Comparison of ENCODE assay signal across 22 cellular contexts in the genomic region with DNA sequence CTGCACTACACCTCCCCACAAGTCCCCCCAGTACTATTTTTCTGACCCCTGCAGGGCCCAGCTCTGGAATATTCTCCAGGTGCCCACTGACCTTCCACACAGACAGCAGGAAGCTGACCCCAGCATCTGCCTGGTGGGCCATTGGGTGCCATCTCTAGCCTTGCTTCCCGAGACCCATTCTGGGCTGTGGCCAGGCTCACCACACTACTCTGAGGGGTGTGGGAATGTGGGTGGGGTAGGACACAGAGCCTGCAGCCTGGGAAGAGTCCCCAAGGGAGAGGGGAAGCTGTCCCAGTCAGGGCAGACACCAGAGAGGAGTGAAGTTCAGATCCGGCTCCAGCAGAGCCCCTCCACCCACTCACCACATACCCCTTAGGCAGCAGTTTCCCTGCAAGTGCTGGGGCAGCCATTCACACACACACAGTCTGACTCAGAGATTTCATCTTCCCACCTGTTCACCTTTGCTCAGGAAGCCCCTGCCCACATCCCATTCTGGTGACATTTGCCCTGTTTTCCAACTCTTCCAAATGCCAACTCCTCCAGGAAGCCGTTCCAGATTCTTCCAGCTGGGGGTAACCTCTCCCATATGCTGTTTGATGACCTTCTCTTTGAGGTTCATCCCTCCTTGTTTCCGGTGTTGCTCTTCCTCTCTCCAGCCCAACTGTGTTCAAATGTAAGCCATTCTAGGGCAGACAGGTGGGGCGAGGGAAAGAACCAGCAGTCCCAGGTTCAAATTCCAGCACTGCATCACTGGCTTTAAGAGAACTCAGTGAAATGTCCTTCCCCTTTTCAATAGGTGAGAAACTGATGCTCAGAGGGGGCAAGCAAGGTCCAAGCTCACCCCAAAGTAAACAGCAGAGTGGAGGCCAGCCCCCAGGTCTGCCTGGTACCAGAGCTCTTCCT. TPM values are rescaled to one million over a fixed set of nuclear protein-coding genes. Genes with fewer than 3 reads are reported as not detected.
A peak's percentile ranks its signal among the peaks of the same experiment; 100 is the strongest.
DNase-seq lines count a peak whose midpoint lies in the region; TF ChIP-seq lines count a peak whose summit lies in the region.
"Had no signal": no experiment of that assay in that cellular context is flagged by ENCODE, and none has a peak within 500 bp of the region (broad histone marks: within the 10 kb centered on the region; RNA-seq: fewer than 3 reads in every experiment).

No MANE protein-coding gene starts in this region.

- 44% methylated on average over 2 of the region's 5 CpGs for WGBS in mammary epithelial cell (ENCODE audit: low coverage, missing lambda C conversion rate)
- 50 to 62% methylated on average over 1 to 5 of the region's 5 CpGs for WGBS in transverse colon (ENCODE audit: low coverage in 1 of 2), 2 donors

- TF ChIP-seq CTCF in breast epithelium (IDR thresholded peaks at IDR 0.05) (no peak), mammary epithelial cell (conservative IDR thresholded peaks at IDR 0.05 in 1 of 2, IDR thresholded peaks at IDR 0.05 in 1 of 2; ENCODE audit: extremely low read depth in 1 of 2, insufficient read depth in 1 of 2, low read depth in 1 of 2, low read length in 2 of 2) (no peak), transverse colon (IDR thresholded peaks at IDR 0.05) (no peak)

- H3K27ac ChIP-seq in breast epithelium = peak overlapping the region in 1 of 2 donors; percentile 14
- no peak overlapping the region for H3K27ac ChIP-seq in mammary epithelial cell (ENCODE audit: insufficient read depth, low read depth, low read length)
- peak overlapping the region; percentile 72 for H3K27ac ChIP-seq in layer of hippocampus (ENCODE audit: low read depth, low read length)
- peak overlapping the region; percentile 12 for H3K27ac ChIP-seq in rectal smooth muscle tissue (ENCODE audit: low read depth, low read length)
- H3K27ac ChIP-seq in transverse colon = peak overlapping the region; percentile 82 to 87 (median 84)
- H3K27ac ChIP-seq: 22Rv1, C4-2B had no signal

- no peak for TF ChIP-seq EP300 in transverse colon (IDR thresholded peaks at IDR 0.05; ENCODE audit: low read depth)

- no peaks in the 10 kb centered on the region for H3K27me3 ChIP-seq in breast epithelium
- no peaks in the 10 kb centered on the region for H3K27me3 ChIP-seq in mammary epithelial cell (ENCODE audit: insufficient read depth, low read length)
- H3K27me3 ChIP-seq in layer of hippocampus (ENCODE audit: control insufficient read depth, insufficient read depth, low read length) = no peaks in the 10 kb centered on the region
- no peaks in the 10 kb centered on the region for H3K27me3 ChIP-seq in rectal smooth muscle tissue (ENCODE audit: control insufficient read depth, insufficient read depth, low read length)
- H3K27me3 ChIP-seq in transverse colon = no peaks in the 10 kb centered on the region
- H3K27me3 ChIP-seq: adrenal gland had no signal

- H2AFZ ChIP-seq in mammary epithelial cell (ENCODE audit: low read depth, low read length) = no peak overlapping the region

- dilution Hi-C loops in mammary epithelial cell (cut with HindIII; ENCODE audit: low sequenced_read_pairs) = no loop called here

- no peaks in the 10 kb centered on the region for H3K9me3 ChIP-seq in breast epithelium
- no peaks in the 10 kb centered on the region for H3K9me3 ChIP-seq in mammary epithelial cell (replicated peaks; ENCODE audit: insufficient read depth, low read length)
- H3K9me3 ChIP-seq in transverse colon = no peaks in the 10 kb centered on the region
- H3K9me3 ChIP-seq: adrenal gland, HAP-1 had no signal

- in situ Hi-C loops in mammary epithelial cell (cut with MboI; ENCODE audit: low sequenced_read_pairs in 2 of 2) (no loop called here), transverse colon (cut with MboI; ENCODE audit: low pct_ligation_motif_present in 1 of 4, low pct_unique_long_range_greater_than_20kb in 1 of 4, low sequenced_read_pairs in 3 of 4) (no loop called here)

- H3K36me3 ChIP-seq in breast epithelium = no peaks in the 10 kb centered on the region
- H3K36me3 ChIP-seq in mammary epithelial cell (ENCODE audit: insufficient read depth, low read length) = no peaks in the 10 kb centered on the region
- no peaks in the 10 kb centered on the region for H3K36me3 ChIP-seq in rectal smooth muscle tissue (ENCODE audit: control insufficient read depth, insufficient read depth, low read length)
- no peaks in the 10 kb centered on the region for H3K36me3 ChIP-seq in transverse colon
- H3K36me3 ChIP-seq: adrenal gland, HAP-1 had no signal

- H4K20me1 ChIP-seq in mammary epithelial cell (ENCODE audit: insufficient read depth, low read length) = no peaks in the 10 kb centered on the region

- H3K4me1 ChIP-seq in breast epithelium = no peaks in the 10 kb centered on the region
- no peaks in the 10 kb centered on the region for H3K4me1 ChIP-seq in mammary epithelial cell (ENCODE audit: insufficient read depth, low read length)
- H3K4me1 ChIP-seq in rectal smooth muscle tissue (ENCODE audit: control insufficient read depth, insufficient read depth, low read length) = no peaks in the 10 kb centered on the region
- H3K4me1 ChIP-seq in transverse colon = peaks cover 6 to 94% (median 61%) of the 10 kb centered on the region in 4 donors
- H3K4me1 ChIP-seq: HAP-1 had no signal

- H3K79me2 ChIP-seq in mammary epithelial cell (ENCODE audit: insufficient read depth, low read length) = no peaks in the 10 kb centered on the region

- CTCF ChIA-PET in mammary epithelial cell (lab: Charles Lee; ENCODE audit: low non-redundant PET) = interaction anchor here (0.7 to 1.2 kb wide), 2 partner anchors 9 to 52 kb away, joined by 3 read pairs; no protein-coding TSS in a partner anchor

- H3K4me3 ChIP-seq in breast epithelium (peak overlapping the region; percentile 13 to 48 (median 28)), mammary epithelial cell (replicated peaks in 1 of 3; ENCODE audit: insufficient read depth in 1 of 3, low read depth in 2 of 3, low read length in 3 of 3) (no peak overlapping the region), rectal smooth muscle tissue (ENCODE audit: low read length) (peak overlapping the region; percentile 48), transverse colon (peak overlapping the region in 3 of 4 donors; percentile 7 to 41 (median 24))
- H3K4me3 ChIP-seq: HAP-1 had no signal

- DNase-seq in breast epithelium (ENCODE audit: low spot score in 2 of 2) (no peak), mammary epithelial cell (no peak), transverse colon (no peak), midbrain (lab: John Stamatoyannopoulos, UW) (no peak), DMS53 treated with DMSO at 0.1 percent for 48 hours (lab: John Stamatoyannopoulos, UW; ENCODE audit: unreplicated experiment) (no peak)
- DNase-seq in stimulated activated CD4-positive, alpha-beta T cell treated with anti-CD3 and anti-CD28 coated beads, Interleukin-4, amount 100 ng/mL, for 24 hours = no peak
- DNase-seq: activated B cell treated with CpG ODN at 0.5 μM for 24 hours, adrenal gland, DMS79, NCI-H1694 treated with DMSO at 0.1 percent for 48 hours, NCI-H446 treated with DMSO at 0.1 percent for 48 hours, SIG-M5 had no signal

- intact Hi-C loops in breast epithelium (cut with DNase I; ENCODE audit: low total_unique reads) (no loop called here), mammary epithelial cell (cut with micrococcal nuclease) (no loop called here), transverse colon (cut with DNase I; ENCODE audit: low total_unique reads) (no loop called here)

- no TSS peak for BruUV-seq in mammary epithelial cell (replicated peaks; lab: Mats Ljungman, UMichigan)

- no peak overlapping the region for H3K9ac ChIP-seq in mammary epithelial cell (ENCODE audit: insufficient read depth, low read length)
- H3K9ac ChIP-seq in rectal smooth muscle tissue (ENCODE audit: low read length) = no peak overlapping the region

- TF ChIP-seq POLR2A in breast epithelium (IDR thresholded peaks at IDR 0.05) = no peak
- TF ChIP-seq POLR2A in transverse colon (IDR thresholded peaks at IDR 0.05) = no peak

- no peak overlapping the region for H3K4me2 ChIP-seq in mammary epithelial cell (ENCODE audit: insufficient read depth, low read depth, low read length)

RNA-seq across cellular contexts. Expression of a gene that starts 2.0 kb away (rescaled TPM):
- total RNA-seq in breast epithelium (10 to 100 TPM; 23.9 to 86.9 (median 32.3) TPM), mammary epithelial cell (not detected), transverse colon (100 to 1,000 TPM in 3 of 4 donors, 10 to 100 TPM in 1; 72.9 to 165 (median 111) TPM)
- polyA plus RNA-seq in mammary epithelial cell = not detected
- not detected for polyA minus RNA-seq in mammary epithelial cell
- total RNA-seq: activated T-helper 2 cell treated with anti-CD3 and anti-CD28 coated beads, Interferon-gamma antibody, Interleukin-2, Interleukin-4, amounts not matched to agents 10 μg/mL and 5 μg/mL and 100 μg/mL, durations not matched to agents 14 hours and 24 hours and 36 hours had no signal

RNA-seq across cellular contexts. Expression of a gene that starts 56.2 kb away (rescaled TPM):
- not detected for total RNA-seq in breast epithelium
- total RNA-seq in mammary epithelial cell = not detected
- polyA plus RNA-seq in mammary epithelial cell = not detected
- polyA minus RNA-seq in mammary epithelial cell = not detected
- total RNA-seq in transverse colon = not detected
- total RNA-seq: activated B cell treated with CpG ODN at 0.5 μM for 24 hours; activated T-helper 2 cell treated with anti-CD3 and anti-CD28 coated beads, Interferon-gamma antibody, Interleukin-2, Interleukin-4, amounts not matched to agents 10 μg/mL and 5 μg/mL and 100 μg/mL, durations not matched to agents 14 hours and 24 hours and 36 hours; adrenal gland; chondrocyte; epithelial cell of proximal tubule; M059J; osteocyte had no signal
- polyA plus RNA-seq: adrenal gland had no signal

Comparison
In these comparisons a context has a peak if more than half of its experiments do, and no peak if none do; other contexts are left out.
1. H3K4me3 ChIP-seq: peak in breast epithelium (3 of 3), rectal smooth muscle tissue (single experiment) and transverse colon (3 of 4); none in mammary epithelial cell (0 of 3).
2. RNA of a gene that starts 2.0 kb away (total RNA-seq): 72.9 to 165 TPM in transverse colon and 23.9 to 86.9 TPM in breast epithelium; not detected in mammary epithelial cell; every median in the first group is over 10 times any median in the second.